In the genomic region with DNA sequence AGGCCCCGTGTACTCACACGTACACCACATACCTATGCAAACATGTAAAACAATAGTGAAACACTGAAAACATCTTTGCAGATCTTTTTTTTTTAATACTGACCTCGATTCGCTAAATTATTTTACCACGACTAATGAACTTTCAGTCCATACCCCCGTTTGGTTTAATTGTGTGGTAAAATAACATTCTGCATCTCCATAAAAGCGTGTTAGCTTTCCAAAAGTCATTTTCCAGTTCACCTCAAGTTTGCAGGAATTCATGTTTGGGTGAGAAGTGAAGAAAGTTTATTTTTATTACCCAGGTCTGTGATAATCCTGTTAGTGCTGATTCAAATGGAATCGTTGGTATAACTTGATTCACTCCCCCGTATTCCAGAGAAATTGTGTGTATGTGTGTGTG, we compare ENCODE assay signal across 8 cellular contexts. TPM values are rescaled to one million over a fixed set of nuclear protein-coding genes. Genes with fewer than 3 reads are reported as not detected.
DNase-seq lines count a peak whose midpoint lies in the region; ATAC-seq and TF ChIP-seq lines count a peak whose summit lies in the region.

No MANE protein-coding gene starts in this region.

- H3K27ac ChIP-seq in lung (ENCODE audit: low read depth in 1 of 2, low read length in 1 of 2), result peak overlapping the region; percentile 76 to 96
- peak overlapping the region; percentile 79 to 94 (median 92) for H3K27ac ChIP-seq in upper lobe of left lung

- intact Hi-C loops in MCF 10A (cut with micrococcal nuclease), result loop anchor here (1.0 to 2.0 kb wide), 3 partner anchors 61 to 291 kb away; no protein-coding TSS in a partner anchor

- no peak for DNase-seq in activated naive CD4-positive, alpha-beta T cell treated with anti-CD3 and anti-CD28 coated beads, Interleukin-2, amount 10 ng/mL, durations not matched to agents 7 days and 5 days
- no peak for DNase-seq in activated naive CD4-positive, alpha-beta T cell (lab: John Stamatoyannopoulos, UW)
- no peak for DNase-seq in MCF 10A (ENCODE audit: unreplicated experiment)
- DNase-seq in lung (ENCODE audit: low spot score), result no peak
- no peak for DNase-seq in upper lobe of left lung
- no peak for DNase-seq in T-helper 9 cell

- H3K4me3 Mint-ChIP-seq in activated naive CD4-positive, alpha-beta T cell treated with anti-CD3 and anti-CD28 coated beads, Interleukin-2, amount 10 ng/mL, durations not matched to agents 7 days and 5 days, result peak overlapping the region; percentile 87
- H3K4me3 Mint-ChIP-seq in MCF 10A (ENCODE audit: unreplicated experiment), result peak overlapping the region; percentile 88

- peaks cover 42% of the 10 kb centered on the region for H3K4me1 Mint-ChIP-seq in activated naive CD4-positive, alpha-beta T cell treated with anti-CD3 and anti-CD28 coated beads, Interleukin-2, amount 10 ng/mL, durations not matched to agents 7 days and 5 days
- H3K4me1 Mint-ChIP-seq in MCF 10A (ENCODE audit: insufficient read depth, unreplicated experiment), result peaks cover 26% of the 10 kb centered on the region

- H3K4me1 ChIP-seq in lung (ENCODE audit: control insufficient read depth in 2 of 2, insufficient read depth in 2 of 2, low read length in 2 of 2), result peaks cover 6% of the 10 kb centered on the region in 2 donors
- peaks cover 18 to 24% (median 20%) of the 10 kb centered on the region in 4 donors for H3K4me1 ChIP-seq in upper lobe of left lung

- no peak for TF ChIP-seq EP300 in upper lobe of left lung (IDR thresholded peaks at IDR 0.05)

- WGBS in lung, 2 donors, result 0 to 1% methylated on average over 9 of the region's 9 CpGs
- 0 to 1% methylated on average over 9 of the region's 9 CpGs for WGBS in upper lobe of left lung, 2 donors

- ATAC-seq in lung (ENCODE audit: insufficient read depth, low FRiP score) (no peak), upper lobe of left lung (ENCODE audit: low FRiP score in 2 of 2) (no peak), GM19452 (IDR thresholded peaks at IDR 0.05; ENCODE audit: unreplicated experiment) (no peak), GM18505 (IDR thresholded peaks at IDR 0.05; ENCODE audit: unreplicated experiment) (no peak)

- H3K36me3 ChIP-seq in lung (ENCODE audit: control insufficient read depth in 2 of 2, insufficient read depth in 2 of 2, low read length in 2 of 2) (peaks cover 0 to 2% of the 10 kb centered on the region in 2 donors), upper lobe of left lung (peaks cover 0 to 9% (median 0%) of the 10 kb centered on the region in 4 donors)

- H3K27me3 ChIP-seq in lung (ENCODE audit: control insufficient read depth, insufficient read depth) (no peaks in the 10 kb centered on the region), upper lobe of left lung (no peaks in the 10 kb centered on the region)

- TF ChIP-seq POLR2A in upper lobe of left lung (IDR thresholded peaks at IDR 0.05) (no peak), GM18505 (IDR thresholded peaks at IDR 0.05; ENCODE audit: borderline replicate concordance, extremely low read depth, insufficient read depth, insufficient read length) (no peak)

- H3K27ac Mint-ChIP-seq in activated naive CD4-positive, alpha-beta T cell treated with anti-CD3 and anti-CD28 coated beads, Interleukin-2, amount 10 ng/mL, durations not matched to agents 7 days and 5 days, result peak overlapping the region; percentile 91
- peak overlapping the region; percentile 74 for H3K27ac Mint-ChIP-seq in MCF 10A (ENCODE audit: low read depth, unreplicated experiment)

- no TSS peak for BruUV-seq in MCF 10A (replicated peaks; lab: Mats Ljungman, UMichigan)

- TF ChIP-seq CTCF in MCF 10A (IDR thresholded peaks at IDR 0.05; ENCODE audit: unreplicated experiment) (no peak), lung (IDR thresholded peaks at IDR 0.05; ENCODE audit: control extremely low read depth, extremely low read depth) (no peak), upper lobe of left lung (IDR thresholded peaks at IDR 0.05) (no peak)

- CTCF ChIA-PET in activated naive CD4-positive, alpha-beta T cell treated with anti-CD3 and anti-CD28 coated beads, Interleukin-2, amount 10 ng/mL, durations not matched to agents 7 days and 5 days (lab: Charles Lee), result interaction anchor here (0.7 to 1.0 kb wide), 2 partner anchors 15 to 97 kb away, joined by 3 read pairs; no protein-coding TSS in a partner anchor
- CTCF ChIA-PET in MCF 10A (lab: Yijun Ruan, JAX), result interaction anchor here (0.6 to 1.8 kb wide), 5 partner anchors 76 to 124 kb away, joined by 3 to 7 read pairs (median 5); a partner anchor contains a TSS

- H3K9me3 ChIP-seq in lung (ENCODE audit: control insufficient read depth in 2 of 2, insufficient read depth in 1 of 2, low read length in 1 of 2), result no peaks in the 10 kb centered on the region
- no peaks in the 10 kb centered on the region for H3K9me3 ChIP-seq in upper lobe of left lung

- peaks cover 21% of the 10 kb centered on the region for H3K36me3 Mint-ChIP-seq in activated naive CD4-positive, alpha-beta T cell treated with anti-CD3 and anti-CD28 coated beads, Interleukin-2, amount 10 ng/mL, durations not matched to agents 7 days and 5 days
- peaks cover 26% of the 10 kb centered on the region for H3K36me3 Mint-ChIP-seq in MCF 10A (ENCODE audit: insufficient read depth, unreplicated experiment)

- no peaks in the 10 kb centered on the region for H3K9me3 Mint-ChIP-seq in activated naive CD4-positive, alpha-beta T cell treated with anti-CD3 and anti-CD28 coated beads, Interleukin-2, amount 10 ng/mL, durations not matched to agents 7 days and 5 days
- H3K9me3 Mint-ChIP-seq in MCF 10A (ENCODE audit: unreplicated experiment), result no peaks in the 10 kb centered on the region

- POLR2A ChIA-PET in MCF 10A (lab: Yijun Ruan, JAX), result interaction anchor here (0.6 to 3.0 kb wide), 18 partner anchors 9 to 474 kb away, joined by 3 to 17 read pairs (median 4); a partner anchor contains a TSS

- H3K4me3 ChIP-seq in lung (peak overlapping the region; percentile 57), upper lobe of left lung (peak overlapping the region; percentile 71 to 90 (median 81))

- H3K27me3 Mint-ChIP-seq in activated naive CD4-positive, alpha-beta T cell treated with anti-CD3 and anti-CD28 coated beads, Interleukin-2, amount 10 ng/mL, durations not matched to agents 7 days and 5 days, result no peaks in the 10 kb centered on the region
- no peaks in the 10 kb centered on the region for H3K27me3 Mint-ChIP-seq in MCF 10A (ENCODE audit: insufficient read depth, unreplicated experiment)

RNA-seq across cellular contexts. Expression of a gene that starts 0.7 kb away (rescaled TPM):
- 3.6 and 5.4 TPM in 2 replicates for total RNA-seq in MCF 10A (2022)
- 10 to 100 TPM in 1 of 2 donors, 1 to 10 TPM in 1; 5.0 to 10.5 TPM for total RNA-seq in lung
- polyA plus RNA-seq in lung, result 1 to 10 TPM; 2.6 to 3.6 TPM
- 10 to 100 TPM in 1 of 6 donors, 1 to 10 TPM in 5; 2.1 to 11.0 (median 3.9) TPM for total RNA-seq in upper lobe of left lung

RNA-seq across cellular contexts. Expression of a gene that starts 0.8 kb away (rescaled TPM):
- total RNA-seq in MCF 10A (2022) (97.2 and 105 TPM in 2 replicates), lung (100 to 1,000 TPM in 1 of 2 donors, 10 to 100 TPM in 1; 59.2 to 136 TPM), upper lobe of left lung (100 to 1,000 TPM in 1 of 6 donors, 10 to 100 TPM in 5; 42.5 to 101 (median 54.0) TPM)
- polyA plus RNA-seq in lung, result 10 to 100 TPM; 15.1 to 22.1 TPM
